11 cellular contexts compared by ENCODE assay signal in the genomic region with DNA sequence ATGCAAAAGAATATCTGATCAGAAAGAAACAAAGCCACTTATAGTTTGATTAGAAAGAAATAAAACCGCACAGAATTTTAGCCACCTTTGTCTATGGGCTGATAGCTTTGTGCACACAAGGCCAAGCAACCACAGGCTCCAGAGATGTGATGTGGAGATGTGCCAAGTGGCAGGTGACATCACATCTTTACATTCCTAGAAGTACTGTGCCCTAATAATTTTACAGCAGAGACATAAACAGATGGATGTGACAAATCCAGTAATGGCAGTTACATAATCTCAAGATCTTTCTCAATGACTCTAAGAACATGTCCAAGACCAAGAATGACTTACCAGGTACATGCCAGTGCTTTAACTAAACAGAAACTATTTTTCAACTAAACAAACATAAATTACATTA.
A peak's percentile ranks its signal among the peaks of the same experiment; 100 is the strongest.
DNase-seq lines count a peak whose midpoint lies in the region; ATAC-seq and TF ChIP-seq lines count a peak whose summit lies in the region.
"Had no signal": no experiment of that assay in that cellular context is flagged by ENCODE, and none has a peak within 500 bp of the region (broad histone marks: within the 10 kb centered on the region; RNA-seq: fewer than 3 reads in every experiment).

No MANE protein-coding gene starts in this region.

- no peak for ATAC-seq in activated CD8-positive, alpha-beta T cell treated with anti-CD3 and anti-CD28 coated beads for 36 hours
- ATAC-seq in left colon: peak; percentile 40
- ATAC-seq: WTC11 had no signal

- H3K4me3 Mint-ChIP-seq in T-helper 1 cell treated with Interleukin-12 subunit alpha and Interleukin-12 subunit beta and Interleukin-4 antibody, amounts not matched to agents 30 μg/mL and 1 μg/mL, for 36 hours: peak overlapping the region; percentile 61
- no peak overlapping the region for H3K4me3 Mint-ChIP-seq in activated CD8-positive, alpha-beta T cell treated with anti-CD3 and anti-CD28 coated beads for 36 hours
- H3K4me3 Mint-ChIP-seq: stimulated activated naive CD8-positive, alpha-beta T cell treated with anti-CD3 and anti-CD28 coated beads, Interleukin-15, Interleukin-2, amounts not matched to agents 100 ng/mL and 50 ng/mL, for 24 hours; WTC11 had no signal

- H3K9me3 Mint-ChIP-seq in T-helper 1 cell treated with Interleukin-12 subunit alpha and Interleukin-12 subunit beta and Interleukin-4 antibody, amounts not matched to agents 30 μg/mL and 1 μg/mL, for 36 hours: peaks cover 11% of the 10 kb centered on the region
- H3K9me3 Mint-ChIP-seq in activated CD8-positive, alpha-beta T cell treated with anti-CD3 and anti-CD28 coated beads for 36 hours: peaks cover 4% of the 10 kb centered on the region
- H3K9me3 Mint-ChIP-seq: stimulated activated naive CD8-positive, alpha-beta T cell treated with anti-CD3 and anti-CD28 coated beads, Interleukin-15, Interleukin-2, amounts not matched to agents 100 ng/mL and 50 ng/mL, for 24 hours had no signal

- DNase-seq in T-helper 1 cell (no peak), H4 (ENCODE audit: low spot score) (peak; percentile 53), left colon (no peak), NCI-H510A (lab: John Stamatoyannopoulos, UW) (no peak), NCI-H1092 treated with DMSO at 0.1 percent for 48 hours (lab: John Stamatoyannopoulos, UW) (no peak), SKM-1 treated with dmso at 0.1 percent for 144 hours (lab: John Stamatoyannopoulos, UW; ENCODE audit: unreplicated experiment) (no peak)
- DNase-seq in activated CD8-positive, alpha-beta T cell treated with anti-CD3 and anti-CD28 coated beads for 36 hours: no peak
- DNase-seq: Caco-2 had no signal

- TF ChIP-seq CTCF in activated CD8-positive, alpha-beta T cell treated with anti-CD3 and anti-CD28 coated beads for 36 hours (IDR thresholded peaks at IDR 0.05): no peak

- intact Hi-C loops in activated CD8-positive, alpha-beta T cell treated with anti-CD3 and anti-CD28 coated beads for 36 hours (cut with micrococcal nuclease): no loop called here
- intact Hi-C loops in left colon (cut with DNase I, micrococcal nuclease): no loop called here

- peak overlapping the region; percentile 98 for H3K27ac Mint-ChIP-seq in T-helper 1 cell treated with Interleukin-12 subunit alpha and Interleukin-12 subunit beta and Interleukin-4 antibody, amounts not matched to agents 30 μg/mL and 1 μg/mL, for 36 hours
- peak overlapping the region; percentile 60 for H3K27ac Mint-ChIP-seq in activated CD8-positive, alpha-beta T cell treated with anti-CD3 and anti-CD28 coated beads for 36 hours
- H3K27ac Mint-ChIP-seq: WTC11 had no signal

- peaks cover 70% of the 10 kb centered on the region for H3K4me1 Mint-ChIP-seq in T-helper 1 cell treated with Interleukin-12 subunit alpha and Interleukin-12 subunit beta and Interleukin-4 antibody, amounts not matched to agents 30 μg/mL and 1 μg/mL, for 36 hours (ENCODE audit: low read depth)
- peaks cover 66% of the 10 kb centered on the region for H3K4me1 Mint-ChIP-seq in activated CD8-positive, alpha-beta T cell treated with anti-CD3 and anti-CD28 coated beads for 36 hours (ENCODE audit: low read depth)

- CTCF ChIA-PET in activated CD8-positive, alpha-beta T cell treated with anti-CD3 and anti-CD28 coated beads for 36 hours (lab: Charles Lee): interaction anchor here (1.8 kb wide), 1 partner anchor 88 kb away, joined by 12 read pairs; no protein-coding TSS in a partner anchor

- peaks cover 35% of the 10 kb centered on the region for H3K36me3 Mint-ChIP-seq in T-helper 1 cell treated with Interleukin-12 subunit alpha and Interleukin-12 subunit beta and Interleukin-4 antibody, amounts not matched to agents 30 μg/mL and 1 μg/mL, for 36 hours (ENCODE audit: low read depth)
- peaks cover 9% of the 10 kb centered on the region for H3K36me3 Mint-ChIP-seq in activated CD8-positive, alpha-beta T cell treated with anti-CD3 and anti-CD28 coated beads for 36 hours (ENCODE audit: low read depth)
- H3K36me3 Mint-ChIP-seq: WTC11 had no signal

- POLR2A ChIA-PET in activated CD8-positive, alpha-beta T cell treated with anti-CD3 and anti-CD28 coated beads for 36 hours (lab: Charles Lee): interaction anchor here (1.4 kb wide), 1 partner anchor 192 kb away, joined by 3 read pairs; no protein-coding TSS in a partner anchor

- no peaks in the 10 kb centered on the region for H3K27me3 Mint-ChIP-seq in T-helper 1 cell treated with Interleukin-12 subunit alpha and Interleukin-12 subunit beta and Interleukin-4 antibody, amounts not matched to agents 30 μg/mL and 1 μg/mL, for 36 hours (ENCODE audit: low read depth)
- H3K27me3 Mint-ChIP-seq in activated CD8-positive, alpha-beta T cell treated with anti-CD3 and anti-CD28 coated beads for 36 hours: no peaks in the 10 kb centered on the region
- H3K27me3 Mint-ChIP-seq: stimulated activated naive CD8-positive, alpha-beta T cell treated with anti-CD3 and anti-CD28 coated beads, Interleukin-15, Interleukin-2, amounts not matched to agents 100 ng/mL and 50 ng/mL, for 24 hours had no signal
